ENCODE assay signal across 8 cellular contexts in genomic region chr17:50345443-50346312, GRCh38. TPM values are rescaled to one million over a fixed set of nuclear protein-coding genes. Genes with fewer than 3 reads are reported as not detected.
A peak's percentile ranks its signal among the peaks of the same experiment; 100 is the strongest.
DNase-seq lines count a peak whose midpoint lies in the region; ATAC-seq and TF ChIP-seq lines count a peak whose summit lies in the region.

Gene XYLT2, plus strand, starts transcription at chr17:50346126. Its CDS starts 15 bp downstream, at chr17:50346141.

- H3K9ac ChIP-seq in liver (ENCODE audit: low read depth in 1 of 2, low read length in 2 of 2): peak within 1 kb of the TSS in 1 of 2 donors; percentile 10

- peak; percentile 68 for TF ChIP-seq POLR2A in GM19099 (IDR thresholded peaks at IDR 0.05; ENCODE audit: extremely low read depth, insufficient read length, low read depth)

- H3K27me3 ChIP-seq in liver (ENCODE audit: control insufficient read depth in 4 of 4, insufficient read depth in 4 of 4, low read length in 3 of 4): no peaks in the 10 kb centered on the region

- peak; percentile 63 for ATAC-seq in HG03439 (IDR thresholded peaks at IDR 0.05; ENCODE audit: unreplicated experiment)

- peak within 1 kb of the TSS in 1 of 2 donors; percentile 43 for H3K27ac ChIP-seq in liver (ENCODE audit: low read depth in 1 of 2, low read length in 2 of 2)

- H3K4me3 ChIP-seq in liver (ENCODE audit: low read depth in 1 of 3, low read length in 3 of 3): peak within 1 kb of the TSS; percentile 62 to 92 (median 75)

- DNase-seq in AML-193 (lab: John Stamatoyannopoulos, UW) (peak; percentile 87 to 88), NCI-H526 treated with DMSO at 0.1 percent for 48 hours (lab: John Stamatoyannopoulos, UW) (peak; percentile 67), dermis blood vessel endothelial cell (peak; percentile 88)
- peak; percentile 88 for DNase-seq in activated CD4-positive, alpha-beta T cell treated with anti-CD3 and anti-CD28 coated beads, Interleukin-2, amount 50 U/mL, for 1 hour
- DNase-seq in stimulated activated CD4-positive, alpha-beta T cell treated with anti-CD3 and anti-CD28 coated beads, Interleukin-4, amount 100 ng/mL, for 1 hour: peak; percentile 93

- no peaks in the 10 kb centered on the region for H3K9me3 ChIP-seq in liver (ENCODE audit: control insufficient read depth in 4 of 4, low read length in 3 of 4)

- H3K36me3 ChIP-seq in liver (ENCODE audit: control insufficient read depth in 4 of 4, insufficient read depth in 3 of 4, low read depth in 1 of 4, low read length in 3 of 4): no peaks in the 10 kb centered on the region

- TF ChIP-seq CTCF in liver (IDR thresholded peaks at IDR 0.05; ENCODE audit: low read depth, low read length, missing input control): no peak

- 3% methylated on average over 87 of the region's 87 CpGs for WGBS in liver

- no peak for TF ChIP-seq RAD21 in liver (IDR thresholded peaks at IDR 0.05)

- H3K4me1 ChIP-seq in liver (ENCODE audit: control insufficient read depth in 4 of 4, insufficient read depth in 4 of 4, low read length in 3 of 4): peaks cover 6 to 17% (median 11%) of the 10 kb centered on the region in 4 donors

TF ChIP-seq in liver, 16 proteins besides CTCF, POLR2A, EP300 and RAD21:
- TF ChIP-seq HNF4A (conservative IDR thresholded peaks at IDR 0.05) (peak in 1 of 2 donors; percentile 49), REST (IDR thresholded peaks at IDR 0.05) (no peak), MAX (IDR thresholded peaks at IDR 0.05) (no peak), HNF4G (IDR thresholded peaks at IDR 0.05) (no peak)

RNA-seq across cellular contexts. Expression of gene XYLT2, which starts in this region (rescaled TPM):
- 26.5 and 31.8 TPM in 2 replicates for total RNA-seq in dermis blood vessel endothelial cell
- 10 to 100 TPM; 10.7 to 11.3 TPM for total RNA-seq in liver
- 1 to 10 TPM; 5.3 to 5.7 TPM for polyA plus RNA-seq in liver
